Comparison of ENCODE assay signal across 15 cellular contexts in genomic region chr11:82577246-82577645, GRCh38.
"Had no signal": no experiment of that assay in that cellular context is flagged by ENCODE, and none has a peak within 500 bp of the region (broad histone marks: within the 10 kb centered on the region; RNA-seq: fewer than 3 reads in every experiment).

No MANE protein-coding gene starts in this region.

- H3K27me3 Mint-ChIP-seq: natural killer cell treated with Interleukin-12 subunit alpha and Interleukin-12 subunit beta and Interleukin-15 and Interleukin-18, amount 100 ng/mL, for 72 hours had no signal

- H3K27ac ChIP-seq: cardiac muscle cell, colonic mucosa, esophagus muscularis mucosa, left lung, transverse colon had no signal

- H3K4me3 ChIP-seq: cardiac muscle cell, colonic mucosa, esophagus muscularis mucosa, left lung, transverse colon had no signal

- ATAC-seq: activated CD4-positive, CD25-positive, alpha-beta regulatory T cell treated with anti-CD3 and anti-CD28 coated beads, Interleukin-2, amount 50 U/mL, for 24 hours; activated T-cell treated with anti-CD3 and anti-CD28 coated beads, Interleukin-2, amount 50 U/mL, for 4 hours; left lung; natural killer cell treated with Interleukin-12 subunit alpha and Interleukin-12 subunit beta and Interleukin-15 and Interleukin-18, amount 100 ng/mL, for 72 hours had no signal

- H3K36me3 ChIP-seq: cardiac muscle cell, colonic mucosa, esophagus muscularis mucosa, left lung, transverse colon had no signal

- DNase-seq: activated CD4-positive, alpha-beta T cell treated with anti-CD3 and anti-CD28 coated beads, Interleukin-2, amount 50 U/mL, for 48 hours; activated effector memory CD4-positive, alpha-beta T cell treated with Interleukin-2 at 50 U/mL for 16 hours; activated naive CD4-positive, alpha-beta T cell treated with anti-CD3 and anti-CD28 coated beads, Interleukin-2, amount 50 U/mL, for 16 hours; activated T-cell treated with anti-CD3 and anti-CD28 coated beads, Interleukin-2, amount 50 U/mL, for 4 hours; colonic mucosa; hippocampal formation; kidney; left lung; stimulated activated CD4-positive, alpha-beta T cell treated with anti-CD3 and anti-CD28 coated beads, Interleukin-2, amount 100 ng/mL, for 48 hours; stimulated activated naive CD4-positive, alpha-beta T cell treated with Interleukin-2 at 50 U/mL for 16 hours; transverse colon had no signal

- H3K4me3 Mint-ChIP-seq: activated T-cell treated with anti-CD3 and anti-CD28 coated beads, Interleukin-2, amount 50 U/mL, for 4 hours; natural killer cell treated with Interleukin-12 subunit alpha and Interleukin-12 subunit beta and Interleukin-15 and Interleukin-18, amount 100 ng/mL, for 72 hours had no signal

- H3K27me3 ChIP-seq: cardiac muscle cell, colonic mucosa, esophagus muscularis mucosa, left lung, transverse colon had no signal

- H3K27ac Mint-ChIP-seq: natural killer cell treated with Interleukin-12 subunit alpha and Interleukin-12 subunit beta and Interleukin-15 and Interleukin-18, amount 100 ng/mL, for 72 hours had no signal

- H3K36me3 Mint-ChIP-seq: natural killer cell treated with Interleukin-12 subunit alpha and Interleukin-12 subunit beta and Interleukin-15 and Interleukin-18, amount 100 ng/mL, for 72 hours had no signal

- H3K9me3 Mint-ChIP-seq: activated T-cell treated with anti-CD3 and anti-CD28 coated beads, Interleukin-2, amount 50 U/mL, for 4 hours had no signal

- H3K9me3 ChIP-seq: colonic mucosa, esophagus muscularis mucosa, left lung, transverse colon had no signal
